Comparison of ENCODE assay signal across 17 cellular contexts in the genomic region with DNA sequence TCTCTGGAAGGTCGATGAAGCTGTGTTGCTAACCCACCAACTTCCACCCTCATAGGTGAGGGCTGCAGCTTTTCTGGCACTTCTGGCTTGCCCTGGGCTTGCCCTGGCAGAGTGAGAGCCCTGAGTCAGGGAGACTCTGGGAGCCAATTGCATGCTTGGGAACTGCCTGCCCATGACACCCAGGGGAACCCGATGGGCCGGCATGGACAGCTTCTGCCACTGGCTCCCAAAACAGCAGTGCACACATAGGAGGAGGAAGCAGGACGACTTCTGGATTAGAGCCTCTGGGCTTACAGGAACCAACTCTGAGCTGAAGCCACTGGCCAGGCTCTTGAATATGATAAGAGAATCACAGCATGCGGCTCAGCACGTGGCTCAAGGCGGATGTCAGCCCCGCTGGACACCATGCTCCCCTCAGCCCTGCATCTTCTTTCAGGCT.
DNase-seq lines count a peak whose midpoint lies in the region; ATAC-seq and TF ChIP-seq lines count a peak whose summit lies in the region.
"Had no signal": no experiment of that assay in that cellular context is flagged by ENCODE, and none has a peak within 500 bp of the region (broad histone marks: within the 10 kb centered on the region; RNA-seq: fewer than 3 reads in every experiment).

No MANE protein-coding gene starts in this region.

- no peak overlapping the region for H3K9ac ChIP-seq in neuronal stem cell (ENCODE audit: low read depth, low read length, poor library complexity)

- H3K79me1 ChIP-seq in neuronal stem cell (ENCODE audit: low read depth, low read length) = no peaks in the 10 kb centered on the region

- no peak overlapping the region for H2BK12ac ChIP-seq in neuronal stem cell (ENCODE audit: low read length)

- no CpG with 5 or more reads among the region's 8 CpGs for WGBS in neuronal stem cell (ENCODE audit: extremely low coverage in 2 of 2, insufficient read length in 2 of 2, insufficient replicate concordance in 1 of 2), 2 donors

- H3K4me2 ChIP-seq in neuronal stem cell (ENCODE audit: insufficient read depth, low read length, poor library complexity, severe bottlenecking) = no peak overlapping the region

- H3K27me3 ChIP-seq in neuronal stem cell (ENCODE audit: control insufficient read depth in 3 of 3, insufficient read depth in 3 of 3, low read depth in 1 of 3, low read length in 3 of 3) = peaks cover 0 to 22% (median 0%) of the 10 kb centered on the region in 3 experiments
- H3K27me3 ChIP-seq: ascending aorta, dorsolateral prefrontal cortex, gastroesophageal sphincter had no signal

- peaks cover 0 to 38% of the 10 kb centered on the region in 2 donors for H3K4me1 ChIP-seq in neuronal stem cell (ENCODE audit: control insufficient read depth in 2 of 2, insufficient read depth in 1 of 2, low read depth in 1 of 2, low read length in 2 of 2)
- H3K4me1 ChIP-seq: ascending aorta had no signal

- H2AK5ac ChIP-seq in neuronal stem cell (ENCODE audit: low read depth, low read length) = peak overlapping the region; percentile 70

- H3K27ac ChIP-seq in neuronal stem cell (replicated peaks; ENCODE audit: low read length) = no peak overlapping the region
- H3K27ac ChIP-seq: ascending aorta, dorsolateral prefrontal cortex, gastroesophageal sphincter, VCaP had no signal

- no peak overlapping the region for H3K27ac Mint-ChIP-seq in natural killer cell
- H3K27ac Mint-ChIP-seq in natural killer cell treated with Interleukin-12 subunit alpha and Interleukin-12 subunit beta and Interleukin-15 and Interleukin-18, amount 100 ng/mL, for 72 hours = no peak overlapping the region

- H3K14ac ChIP-seq in neuronal stem cell (ENCODE audit: low read length) = no peak overlapping the region

- peaks cover 0 to 3% of the 10 kb centered on the region in 2 donors for H3K27me3 Mint-ChIP-seq in natural killer cell (ENCODE audit: low read depth in 2 of 2)
- no peaks in the 10 kb centered on the region for H3K27me3 Mint-ChIP-seq in natural killer cell treated with Interleukin-12 subunit alpha and Interleukin-12 subunit beta and Interleukin-15 and Interleukin-18, amount 100 ng/mL, for 72 hours

- H3K4me3 ChIP-seq in neuronal stem cell (ENCODE audit: low read length in 2 of 2) = no peak overlapping the region
- H3K4me3 ChIP-seq: ascending aorta, dorsolateral prefrontal cortex, gastroesophageal sphincter had no signal

- no peak overlapping the region for H4K91ac ChIP-seq in neuronal stem cell (ENCODE audit: low read depth, low read length, poor library complexity)

- H2BK15ac ChIP-seq in neuronal stem cell (ENCODE audit: low read length) = peak overlapping the region; percentile 29

- H3K36me3 ChIP-seq in neuronal stem cell (replicated peaks in 1 of 2; ENCODE audit: control insufficient read depth in 2 of 2, insufficient read depth in 2 of 2, low read length in 2 of 2) = no peaks in the 10 kb centered on the region
- H3K36me3 ChIP-seq: ascending aorta, gastroesophageal sphincter had no signal

- TF ChIP-seq CTCF in natural killer cell (IDR thresholded peaks at IDR 0.05) = no peak

- H3K4me3 Mint-ChIP-seq in natural killer cell = no peak overlapping the region
- H3K4me3 Mint-ChIP-seq in natural killer cell treated with Interleukin-12 subunit alpha and Interleukin-12 subunit beta and Interleukin-15 and Interleukin-18, amount 100 ng/mL, for 72 hours = no peak overlapping the region
- H3K4me3 Mint-ChIP-seq: neural crest cell had no signal

- H3K18ac ChIP-seq in neuronal stem cell (ENCODE audit: low read length) = peak overlapping the region; percentile 76

- no peaks in the 10 kb centered on the region for H3K4me1 Mint-ChIP-seq in natural killer cell
- no peaks in the 10 kb centered on the region for H3K4me1 Mint-ChIP-seq in natural killer cell treated with Interleukin-12 subunit alpha and Interleukin-12 subunit beta and Interleukin-15 and Interleukin-18, amount 100 ng/mL, for 72 hours (ENCODE audit: low read depth in 2 of 2)

- no peak overlapping the region for H4K8ac ChIP-seq in neuronal stem cell (ENCODE audit: low read depth, low read length)

- no peak overlapping the region for H2AFZ ChIP-seq in neuronal stem cell (ENCODE audit: low read length)

- no peak overlapping the region for H2BK120ac ChIP-seq in neuronal stem cell (ENCODE audit: low read depth, low read length)

- H3K9me3 ChIP-seq in neuronal stem cell (replicated peaks in 1 of 2; ENCODE audit: control insufficient read depth in 2 of 2, insufficient read depth in 1 of 2, low read depth in 1 of 2, low read length in 2 of 2) = no peaks in the 10 kb centered on the region
- H3K9me3 ChIP-seq: ascending aorta, gastroesophageal sphincter had no signal

- H3K4ac ChIP-seq in neuronal stem cell (ENCODE audit: low read length) = no peak overlapping the region

- no peaks in the 10 kb centered on the region for H3K9me3 Mint-ChIP-seq in natural killer cell
- H3K9me3 Mint-ChIP-seq in natural killer cell treated with Interleukin-12 subunit alpha and Interleukin-12 subunit beta and Interleukin-15 and Interleukin-18, amount 100 ng/mL, for 72 hours = no peaks in the 10 kb centered on the region
- H3K9me3 Mint-ChIP-seq: neural crest cell had no signal

- H3K23ac ChIP-seq in neuronal stem cell (ENCODE audit: low read depth, low read length, poor library complexity) = no peak overlapping the region

- H2BK5ac ChIP-seq in neuronal stem cell (ENCODE audit: low read length) = no peak overlapping the region

- intact Hi-C loops in natural killer cell (cut with micrococcal nuclease) = no loop called here

- ATAC-seq in natural killer cell = no peak
- ATAC-seq in natural killer cell treated with Interleukin-12 subunit alpha and Interleukin-12 subunit beta and Interleukin-15 and Interleukin-18, amount 100 ng/mL, for 72 hours = no peak
- ATAC-seq in esophagus mucosa = peak; percentile 92
- ATAC-seq in HG02840 (IDR thresholded peaks at IDR 0.05; ENCODE audit: low FRiP score, unreplicated experiment) = no peak
- ATAC-seq: gastroesophageal sphincter, left colon had no signal

- H3K36me3 Mint-ChIP-seq in natural killer cell = no peaks in the 10 kb centered on the region
- no peaks in the 10 kb centered on the region for H3K36me3 Mint-ChIP-seq in natural killer cell treated with Interleukin-12 subunit alpha and Interleukin-12 subunit beta and Interleukin-15 and Interleukin-18, amount 100 ng/mL, for 72 hours

- DNase-seq in natural killer cell (peak; percentile 12), neuronal stem cell (ENCODE audit: low spot score) (no peak), NCI-H345 (lab: John Stamatoyannopoulos, UW) (no peak), RPMI8226 (no peak), MV-4-11 (lab: John Stamatoyannopoulos, UW) (no peak)
- no peak for DNase-seq in natural killer cell treated with Interleukin-12 subunit alpha and Interleukin-12 subunit beta and Interleukin-15 and Interleukin-18, amount 100 ng/mL, for 72 hours (ENCODE audit: low spot score)
- DNase-seq: DND-41; left colon; NK-92 treated with Interleukin-12 subunit alpha and Interleukin-12 subunit beta, amount 100 ng/mL, for 24 hours; trophoblast cell had no signal
